Comparison of ENCODE assay signal across 8 cellular contexts in the genomic region with DNA sequence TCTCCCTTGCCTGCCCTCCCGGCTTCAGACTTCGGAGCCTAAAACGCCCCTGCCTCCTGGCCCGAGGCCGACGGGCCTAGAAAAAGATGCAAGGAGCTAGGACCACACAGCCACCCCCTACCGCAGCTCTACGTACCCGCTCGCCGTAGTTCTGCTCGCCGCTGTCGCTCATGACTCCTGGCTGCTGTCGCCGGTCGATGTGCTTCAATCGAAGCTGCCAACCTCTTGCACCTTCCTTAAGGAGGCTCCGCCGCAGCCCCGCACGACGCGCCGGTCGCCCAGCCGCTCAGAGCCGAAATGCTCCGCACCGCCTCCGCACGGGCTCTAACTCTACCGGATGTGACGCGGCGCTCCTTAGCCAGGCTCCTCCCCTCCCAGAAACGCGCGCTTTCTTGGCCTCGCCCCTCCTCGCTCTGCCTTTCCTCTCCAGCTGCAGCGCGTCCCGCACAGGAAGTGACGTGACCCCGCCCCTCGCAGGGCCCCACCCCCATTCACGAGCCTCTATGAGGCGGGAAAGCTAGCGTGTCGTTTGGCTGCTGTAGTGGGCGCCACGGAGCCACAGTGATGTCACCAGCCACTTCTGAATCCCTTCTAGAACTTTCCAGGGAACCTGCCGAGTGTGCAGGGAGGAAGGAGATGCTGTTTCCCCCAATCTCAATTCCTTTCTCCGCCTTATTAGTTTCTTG. TPM values are rescaled to one million over a fixed set of nuclear protein-coding genes. Genes with fewer than 3 reads are reported as not detected.
DNase-seq lines count a peak whose midpoint lies in the region; ATAC-seq, FAIRE-seq and TF ChIP-seq lines count a peak whose summit lies in the region.

A gene (minus strand): TSS at position 326 of the 686 bp plus-strand sequence. CDS start 154 bp downstream, at position 172.

- POLR2A ChIA-PET in activated CD4-positive, alpha-beta T cell treated with anti-CD3 and anti-CD28 coated beads for 36 hours (lab: Charles Lee) = interaction anchor here (0.6 to 3.4 kb wide), 8 partner anchors 11 to 1043 kb away, joined by 3 to 36 read pairs (median 4); a partner anchor contains a TSS

- TF ChIP-seq CTCF in choroid plexus epithelial cell (conservative IDR thresholded peaks at IDR 0.05; ENCODE audit: low read depth, low read length) = peak; percentile 40

- CTCF ChIA-PET in activated CD4-positive, alpha-beta T cell treated with anti-CD3 and anti-CD28 coated beads for 36 hours (lab: Charles Lee) = no interaction called here

- H3K4me3 ChIP-seq in BLaER1 (peak within 1 kb of the TSS; percentile 99), choroid plexus epithelial cell (ENCODE audit: low read depth, low read length) (peak within 1 kb of the TSS; percentile 100)

- FAIRE-seq in GM19239 (lab: Jason Lieb, UNC) = peak; percentile 96

- peak within 1 kb of the TSS; percentile 100 for H3K27ac ChIP-seq in BLaER1

- peak within 1 kb of the TSS; percentile 88 for H3K4me2 ChIP-seq in BLaER1

- H4K20me1 ChIP-seq in BLaER1 = peaks cover 43% of the 10 kb centered on the region

- intact Hi-C loops in activated CD4-positive, alpha-beta T cell treated with anti-CD3 and anti-CD28 coated beads for 36 hours (cut with DNase I, micrococcal nuclease) = loop anchor here (1.0 to 10.0 kb wide), 14 partner anchors 22 to 1691 kb away; a partner anchor contains a TSS

- DNase-seq in GM19239 (ENCODE audit: insufficient read length, low spot score) (peak; percentile 86), NCI-H524 (lab: John Stamatoyannopoulos, UW) (peak; percentile 98 to 99), choroid plexus epithelial cell (ENCODE audit: low read depth) (peak; percentile 99), kidney glomerular epithelial cell (lab: John Stamatoyannopoulos, UW) (peak; percentile 92)
- peak; percentile 100 for DNase-seq in activated CD4-positive, alpha-beta T cell treated with anti-CD3 and anti-CD28 coated beads for 36 hours
- DNase-seq in stimulated activated CD4-positive, alpha-beta T cell treated with anti-CD3 and anti-CD28 coated beads, Interleukin-1b, Interleukin-23, amount 100 ng/mL, for 1 hour (ENCODE audit: low read depth in 2 of 2) = peak; percentile 96 to 98

- peaks cover 54% of the 10 kb centered on the region for H3K36me3 Mint-ChIP-seq in activated CD4-positive, alpha-beta T cell treated with anti-CD3 and anti-CD28 coated beads for 36 hours (ENCODE audit: low read depth)

- peak within 1 kb of the TSS; percentile 100 for H3K9ac ChIP-seq in BLaER1

- no peaks in the 10 kb centered on the region; the same call in 1 of the 2 replicates for H3K36me3 ChIP-seq in BLaER1

- ATAC-seq in HG03457 (IDR thresholded peaks at IDR 0.05; ENCODE audit: unreplicated experiment) = peak; percentile 85
- ATAC-seq in activated CD4-positive, alpha-beta T cell treated with anti-CD3 and anti-CD28 coated beads for 36 hours = peak; percentile 90

- no peaks in the 10 kb centered on the region for H3K27me3 ChIP-seq in BLaER1

- no peaks in the 10 kb centered on the region for H3K9me3 ChIP-seq in BLaER1

- peak within 1 kb of the TSS; percentile 97 for H3K4me3 Mint-ChIP-seq in activated CD4-positive, alpha-beta T cell treated with anti-CD3 and anti-CD28 coated beads for 36 hours

- no peaks in the 10 kb centered on the region for H3K27me3 Mint-ChIP-seq in activated CD4-positive, alpha-beta T cell treated with anti-CD3 and anti-CD28 coated beads for 36 hours

- peak within 1 kb of the TSS; percentile 100 for H3K27ac Mint-ChIP-seq in activated CD4-positive, alpha-beta T cell treated with anti-CD3 and anti-CD28 coated beads for 36 hours

- peaks cover 23% of the 10 kb centered on the region for H3K4me1 Mint-ChIP-seq in activated CD4-positive, alpha-beta T cell treated with anti-CD3 and anti-CD28 coated beads for 36 hours

- H3K4me1 ChIP-seq in BLaER1 = peaks cover 28% of the 10 kb centered on the region

- H3K9me3 Mint-ChIP-seq in activated CD4-positive, alpha-beta T cell treated with anti-CD3 and anti-CD28 coated beads for 36 hours (ENCODE audit: low read depth) = peaks cover 3% of the 10 kb centered on the region

RNA-seq across cellular contexts. Expression of the gene that starts here (rescaled TPM):
- 100 to 1,000 TPM; 228 to 344 TPM for total RNA-seq in activated CD4-positive, alpha-beta T cell treated with anti-CD3 and anti-CD28 coated beads for 36 hours

Comparison
In these comparisons a context has a peak if more than half of its experiments do, and no peak if none do; other contexts are left out.
1. Peak in every context shown above with its lines: DNase-seq, ATAC-seq, H3K4me3 ChIP-seq and H3K27ac ChIP-seq.